Comparison of ENCODE assay signal across 8 cellular contexts in the genomic region with DNA sequence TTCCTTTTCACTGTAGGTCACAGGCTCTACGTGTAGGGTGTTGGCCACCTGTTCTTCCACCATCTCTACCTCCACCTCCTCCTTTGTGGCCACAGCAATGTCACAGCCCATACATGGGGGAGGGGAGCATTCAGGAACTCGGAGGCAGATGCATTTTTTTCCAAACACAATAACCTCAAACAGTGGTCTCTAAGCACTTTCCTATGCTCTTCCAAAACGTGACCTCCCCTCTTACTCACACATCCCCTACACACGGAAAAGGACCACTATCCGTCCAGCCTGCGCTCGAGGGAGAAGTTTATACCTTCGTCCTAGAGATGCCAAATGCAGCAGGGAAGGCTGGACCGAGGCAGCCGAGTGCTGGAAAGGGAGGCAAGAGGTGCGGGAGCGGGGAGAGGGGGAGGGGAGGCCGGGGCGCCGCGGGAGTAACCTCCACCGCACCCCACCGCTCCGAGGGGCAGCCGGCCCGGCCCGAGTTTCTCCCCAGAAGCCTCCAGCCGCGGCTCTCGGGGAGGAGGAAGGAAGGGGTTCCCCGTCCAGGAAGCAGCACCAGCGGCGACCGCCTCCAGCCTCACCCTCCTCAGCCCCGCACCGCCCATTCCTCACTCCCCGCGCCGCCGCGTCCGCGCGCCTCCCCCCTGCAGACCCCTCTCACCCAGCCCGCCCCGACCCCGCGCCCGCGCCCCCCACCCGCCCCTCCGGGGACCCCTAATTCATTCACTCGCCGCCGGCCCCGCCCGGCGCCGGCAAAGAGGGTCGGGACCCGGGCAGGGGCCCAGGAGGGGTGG. TPM values are rescaled to one million over a fixed set of nuclear protein-coding genes. Genes with fewer than 3 reads are reported as not detected.
DNase-seq lines count a peak whose midpoint lies in the region; ATAC-seq and TF ChIP-seq lines count a peak whose summit lies in the region.

No MANE protein-coding gene starts in this region.

- H3K4me1 ChIP-seq in BE2C: peaks cover 6% of the 10 kb centered on the region
- H3K4me1 ChIP-seq in adipocyte (ENCODE audit: control insufficient read depth, insufficient read depth, low read length): peaks cover 9% of the 10 kb centered on the region
- peaks cover 0 to 8% of the 10 kb centered on the region in 2 donors for H3K4me1 ChIP-seq in right atrium auricular region
- no peaks in the 10 kb centered on the region for H3K4me1 ChIP-seq in prostate gland (replicated peaks)

- H3K4me3 ChIP-seq in BE2C (ENCODE audit: low read depth, low read length) (peak overlapping the region; percentile 83), adipocyte (ENCODE audit: low read length) (peak overlapping the region; percentile 87), right atrium auricular region (peak overlapping the region; percentile 99 to 100), prostate gland (peak overlapping the region; percentile 73 to 100)

- H3K27ac ChIP-seq in right atrium auricular region: peak overlapping the region; percentile 95 to 98
- H3K27ac ChIP-seq in prostate gland: peak overlapping the region; percentile 90 to 94

- under 1% methylated on average over 23 of the region's 56 CpGs for WGBS in prostate gland

- TF ChIP-seq CTCF in BE2C (IDR thresholded peaks at IDR 0.05; ENCODE audit: low read depth, low read length) (no peak), right atrium auricular region (IDR thresholded peaks at IDR 0.05) (no peak), prostate gland (IDR thresholded peaks at IDR 0.05) (no peak)

- H3K27me3 ChIP-seq in BE2C (no peaks in the 10 kb centered on the region), adipocyte (replicated peaks; ENCODE audit: control insufficient read depth, insufficient read depth, low read length) (no peaks in the 10 kb centered on the region), right atrium auricular region (no peaks in the 10 kb centered on the region), prostate gland (replicated peaks; ENCODE audit: insufficient read depth) (no peaks in the 10 kb centered on the region)

- intact Hi-C loops in prostate gland (cut with DNase I): loop anchor here (5.0 to 10.0 kb wide), 2 partner anchors 55 to 82 kb away; a partner anchor contains a TSS

- no peak for TF ChIP-seq POLR2A in prostate gland (IDR thresholded peaks at IDR 0.05)

- peak; percentile 45 for DNase-seq in BE2C
- peak; percentile 62 for DNase-seq in adipocyte (ENCODE audit: low read depth)
- no peak for DNase-seq in right atrium auricular region (ENCODE audit: low spot score)
- DNase-seq in prostate gland (ENCODE audit: low spot score): peak; percentile 30
- no peak for DNase-seq in NCI-H1436 treated with DMSO at 0.1 percent for 48 hours (lab: John Stamatoyannopoulos, UW)

- H3K36me3 ChIP-seq in BE2C (peaks cover 3% of the 10 kb centered on the region; the same call in 1 of the 2 replicates), adipocyte (ENCODE audit: control insufficient read depth, insufficient read depth, low read length, severe bottlenecking) (no peaks in the 10 kb centered on the region), right atrium auricular region (no peaks in the 10 kb centered on the region), prostate gland (no peaks in the 10 kb centered on the region)

- H3K9ac ChIP-seq in adipocyte (ENCODE audit: low read length): peak overlapping the region; percentile 89

- H3K9me3 ChIP-seq in BE2C: no peaks in the 10 kb centered on the region
- no peaks in the 10 kb centered on the region for H3K9me3 ChIP-seq in adipocyte (ENCODE audit: control insufficient read depth, low read length)
- no peaks in the 10 kb centered on the region for H3K9me3 ChIP-seq in right atrium auricular region
- H3K9me3 ChIP-seq in prostate gland: no peaks in the 10 kb centered on the region

- ATAC-seq in GM19351 (IDR thresholded peaks at IDR 0.05; ENCODE audit: unreplicated experiment): peak; percentile 32
- ATAC-seq in HG03571 (IDR thresholded peaks at IDR 0.05; ENCODE audit: unreplicated experiment): peak; percentile 29
- peak; percentile 47 for ATAC-seq in SK-N-SH treated with all-trans-retinoic acid at 6 μM for 48 hours

TF ChIP-seq in SK-N-SH treated with all-trans-retinoic acid at 6 μM for 48 hours, 23 proteins besides CTCF, POLR2A, EP300 and RAD21:
- TF ChIP-seq TOX (CRISPR knock-in tag; IDR thresholded peaks at IDR 0.05; ENCODE audit: borderline replicate concordance) (no peak), ZNF70 (CRISPR knock-in tag; IDR thresholded peaks at IDR 0.05) (no peak)
- TF ChIP-seq, protein P1, sequence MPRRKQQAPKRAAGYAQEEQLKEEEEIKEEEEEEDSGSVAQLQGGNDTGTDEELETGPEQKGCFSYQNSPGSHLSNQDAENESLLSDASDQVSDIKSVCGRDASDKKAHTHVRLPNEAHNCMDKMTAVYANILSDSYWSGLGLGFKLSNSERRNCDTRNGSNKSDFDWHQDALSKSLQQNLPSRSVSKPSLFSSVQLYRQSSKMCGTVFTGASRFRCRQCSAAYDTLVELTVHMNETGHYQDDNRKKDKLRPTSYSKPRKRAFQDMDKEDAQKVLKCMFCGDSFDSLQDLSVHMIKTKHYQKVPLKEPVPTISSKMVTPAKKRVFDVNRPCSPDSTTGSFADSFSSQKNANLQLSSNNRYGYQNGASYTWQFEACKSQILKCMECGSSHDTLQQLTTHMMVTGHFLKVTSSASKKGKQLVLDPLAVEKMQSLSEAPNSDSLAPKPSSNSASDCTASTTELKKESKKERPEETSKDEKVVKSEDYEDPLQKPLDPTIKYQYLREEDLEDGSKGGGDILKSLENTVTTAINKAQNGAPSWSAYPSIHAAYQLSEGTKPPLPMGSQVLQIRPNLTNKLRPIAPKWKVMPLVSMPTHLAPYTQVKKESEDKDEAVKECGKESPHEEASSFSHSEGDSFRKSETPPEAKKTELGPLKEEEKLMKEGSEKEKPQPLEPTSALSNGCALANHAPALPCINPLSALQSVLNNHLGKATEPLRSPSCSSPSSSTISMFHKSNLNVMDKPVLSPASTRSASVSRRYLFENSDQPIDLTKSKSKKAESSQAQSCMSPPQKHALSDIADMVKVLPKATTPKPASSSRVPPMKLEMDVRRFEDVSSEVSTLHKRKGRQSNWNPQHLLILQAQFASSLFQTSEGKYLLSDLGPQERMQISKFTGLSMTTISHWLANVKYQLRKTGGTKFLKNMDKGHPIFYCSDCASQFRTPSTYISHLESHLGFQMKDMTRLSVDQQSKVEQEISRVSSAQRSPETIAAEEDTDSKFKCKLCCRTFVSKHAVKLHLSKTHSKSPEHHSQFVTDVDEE (CRISPR knock-in tag; IDR thresholded peaks at IDR 0.05): no peak

RNA-seq across cellular contexts. Expression of a gene that starts 0.6 kb away (rescaled TPM):
- 12.7 TPM for polyA plus RNA-seq in BE2C (2012; ENCODE audit: insufficient read depth, insufficient read length, low read depth)
- total RNA-seq in right atrium auricular region: 1 to 10 TPM; 9.6 to 9.9 TPM
- 10 to 100 TPM; 12.1 to 19.1 TPM for total RNA-seq in prostate gland

RNA-seq across cellular contexts. Expression of a gene that starts 55.1 kb away (rescaled TPM):
- 7.5 TPM for polyA plus RNA-seq in BE2C (2012; ENCODE audit: insufficient read depth, insufficient read length, low read depth)
- total RNA-seq in right atrium auricular region: 10 to 100 TPM; 48.7 to 82.4 TPM
- 10 to 100 TPM; 23.1 to 39.3 TPM for total RNA-seq in prostate gland

RNA-seq across cellular contexts. Expression of a gene that starts 55.2 kb away (rescaled TPM):
- polyA plus RNA-seq in BE2C (2012; ENCODE audit: insufficient read depth, insufficient read length, low read depth): not detected
- 1 to 10 TPM; 1.5 to 1.6 TPM for total RNA-seq in right atrium auricular region
- total RNA-seq in prostate gland: 1 to 10 TPM; 1.5 to 3.8 TPM

Comparison
In these comparisons a context has a peak if more than half of its experiments do, and no peak if none do; other contexts are left out.
1. DNase-seq: peak in BE2C (single experiment), adipocyte (single experiment) and prostate gland (single experiment); none in right atrium auricular region (single experiment) and NCI-H1436 treated with DMSO at 0.1 percent for 48 hours (single experiment).
2. Peak in every context shown above with its lines, with median percentiles within 50 percentile points of each other: H3K4me3 ChIP-seq and ATAC-seq.